Comparison of ENCODE assay signal across 25 cellular contexts in the genomic region with DNA sequence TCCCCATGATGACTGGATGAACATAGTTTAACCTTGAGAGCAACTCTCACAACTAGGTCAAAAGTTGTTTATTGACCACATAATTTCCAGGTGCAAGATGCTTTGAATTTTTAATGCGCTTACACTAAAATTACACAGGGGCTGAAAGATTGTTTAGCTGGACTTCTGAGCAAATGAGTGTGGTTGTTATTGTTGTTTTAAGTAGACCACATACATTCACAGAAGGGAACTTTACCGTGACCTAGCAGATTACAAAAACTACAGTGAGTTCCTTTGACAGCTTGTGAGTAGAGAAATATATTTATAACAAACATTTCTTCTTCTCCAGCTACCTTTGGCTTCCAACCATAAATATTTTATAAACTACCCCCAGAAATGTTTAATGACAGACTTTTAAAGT.
"Had no signal": no experiment of that assay in that cellular context is flagged by ENCODE, and none has a peak within 500 bp of the region (broad histone marks: within the 10 kb centered on the region; RNA-seq: fewer than 3 reads in every experiment).

No MANE protein-coding gene starts in this region.

- H3K36me3 Mint-ChIP-seq: naive thymus-derived CD8-positive, alpha-beta T cell had no signal

- H3K9me3 Mint-ChIP-seq: endodermal cell; naive thymus-derived CD8-positive, alpha-beta T cell; neural progenitor cell; stimulated activated memory B cell treated with anti-CD40 and anti-IgM and Interleukin-4, amounts not matched to agents 10 μg/mL and 1 μg/mL and 100 μg/mL, for 72 hours; stimulated activated naive CD8-positive, alpha-beta T cell treated with anti-CD3 and anti-CD28 coated beads, Interleukin-15, Interleukin-2, amounts not matched to agents 100 ng/mL and 50 ng/mL, for 24 hours had no signal

- DNase-seq: colonic mucosa; dermis blood vessel endothelial cell; effector CD4-positive, alpha-beta T cell; endodermal cell; heart left ventricle; hippocampal formation; mammary epithelial cell; mucosa of descending colon; naive thymus-derived CD8-positive, alpha-beta T cell; nucleus accumbens; ovary; spleen; stimulated activated CD4-positive, alpha-beta T cell treated with anti-CD3 and anti-CD28 coated beads, Interleukin-15, amount 100 ng/mL, for 24 hours; stimulated activated CD4-positive, alpha-beta T cell treated with anti-CD3 and anti-CD28 coated beads, Interleukin-1b, Interleukin-23, amount 100 ng/mL, for 48 hours; stimulated activated CD4-positive, alpha-beta T cell treated with anti-CD3 and anti-CD28 coated beads, Interleukin-4, amount 100 ng/mL, for 24 hours; upper lobe of left lung; uterus had no signal

- H3K4me1 ChIP-seq: colonic mucosa, heart left ventricle, spleen, tibial artery, upper lobe of left lung, uterus had no signal

- H3K27ac ChIP-seq: colonic mucosa, heart left ventricle, neural progenitor cell, ovary, spleen, tibial artery, upper lobe of left lung, uterus had no signal

- H3K4me3 Mint-ChIP-seq: endodermal cell; naive thymus-derived CD8-positive, alpha-beta T cell; neural progenitor cell; stimulated activated memory B cell treated with anti-CD40 and anti-IgM and Interleukin-4, amounts not matched to agents 10 μg/mL and 1 μg/mL and 100 μg/mL, for 72 hours; stimulated activated naive CD8-positive, alpha-beta T cell treated with anti-CD3 and anti-CD28 coated beads, Interleukin-15, Interleukin-2, amounts not matched to agents 100 ng/mL and 50 ng/mL, for 24 hours had no signal

- H3K9me3 ChIP-seq: colonic mucosa, heart left ventricle, mucosa of descending colon, ovary, spleen, tibial artery, upper lobe of left lung, uterus had no signal

- ATAC-seq: left lobe of liver; mucosa of descending colon; naive thymus-derived CD8-positive, alpha-beta T cell; sciatic nerve; stimulated activated memory B cell treated with anti-CD40 and anti-IgM and Interleukin-4, amounts not matched to agents 10 μg/mL and 1 μg/mL and 100 μg/mL, for 72 hours had no signal

- H3K27me3 Mint-ChIP-seq: stimulated activated memory B cell treated with anti-CD40 and anti-IgM and Interleukin-4, amounts not matched to agents 10 μg/mL and 1 μg/mL and 100 μg/mL, for 72 hours; stimulated activated naive CD8-positive, alpha-beta T cell treated with anti-CD3 and anti-CD28 coated beads, Interleukin-15, Interleukin-2, amounts not matched to agents 100 ng/mL and 50 ng/mL, for 24 hours had no signal

- H3K4me3 ChIP-seq: colonic mucosa, heart left ventricle, mucosa of descending colon, neural progenitor cell, ovary, spleen, tibial artery, upper lobe of left lung, uterus had no signal

- H3K4me1 Mint-ChIP-seq: naive thymus-derived CD8-positive, alpha-beta T cell had no signal

- H3K27me3 ChIP-seq: colonic mucosa, heart left ventricle, neural progenitor cell, ovary, spleen, tibial artery, upper lobe of left lung, uterus had no signal

- H3K36me3 ChIP-seq: colonic mucosa, heart left ventricle, neural progenitor cell, ovary, spleen, tibial artery, upper lobe of left lung, uterus had no signal

- H3K9ac ChIP-seq: neural progenitor cell had no signal

- H3K27ac Mint-ChIP-seq: naive thymus-derived CD8-positive, alpha-beta T cell; neural progenitor cell; stimulated activated memory B cell treated with anti-CD40 and anti-IgM and Interleukin-4, amounts not matched to agents 10 μg/mL and 1 μg/mL and 100 μg/mL, for 72 hours; stimulated activated naive CD8-positive, alpha-beta T cell treated with anti-CD3 and anti-CD28 coated beads, Interleukin-15, Interleukin-2, amounts not matched to agents 100 ng/mL and 50 ng/mL, for 24 hours had no signal

- FAIRE-seq: frontal cortex, islet of Langerhans had no signal
